Comparison of ENCODE assay signal across 24 cellular contexts in the genomic region with DNA sequence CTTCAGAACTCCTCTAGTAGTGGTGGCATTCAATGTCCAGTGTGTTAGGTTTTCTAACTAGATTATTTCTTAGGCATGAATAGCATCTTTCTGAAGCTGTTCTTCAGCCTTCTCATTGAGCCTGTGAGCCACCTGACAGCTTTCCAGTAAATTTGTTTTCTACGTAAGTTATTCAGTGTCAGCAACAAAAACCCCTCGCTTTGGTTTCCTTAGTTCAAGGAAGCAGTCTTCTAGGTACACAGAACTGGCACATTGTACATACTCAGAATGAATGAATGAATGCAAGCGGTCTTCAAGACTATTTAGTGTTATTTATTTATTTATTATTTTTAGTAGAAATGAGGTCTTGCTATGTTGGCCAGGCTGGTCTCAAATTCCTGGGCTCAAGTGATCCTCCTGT. TPM values are rescaled to one million over a fixed set of nuclear protein-coding genes. Genes with fewer than 3 reads are reported as not detected.
"Had no signal": no experiment of that assay in that cellular context is flagged by ENCODE, and none has a peak within 500 bp of the region (broad histone marks: within the 10 kb centered on the region; RNA-seq: fewer than 3 reads in every experiment).

No MANE protein-coding gene starts in this region.

- H3K27me3 Mint-ChIP-seq: IgD-negative memory B cell had no signal

- H3K36me3 ChIP-seq: SJSA1 had no signal

- H3K27ac Mint-ChIP-seq: IgD-negative memory B cell had no signal

- H3K4me3 Mint-ChIP-seq: IgD-negative memory B cell had no signal

- H3K4me1 ChIP-seq: SJSA1 had no signal

- H3K36me3 Mint-ChIP-seq: IgD-negative memory B cell had no signal

- ATAC-seq: K562 had no signal

- H3K4me3 ChIP-seq: K562, SJSA1, SK-N-MC had no signal

- H3K27me3 ChIP-seq: SJSA1 had no signal

- H3K27ac ChIP-seq: HL-60, KMS-11, SJSA1, SK-N-MC had no signal

- DNase-seq: Kasumi-1, MM.1S, NCI-H1092 treated with DMSO at 0.1 percent for 48 hours, NCI-H1436, NCI-H187, NCI-H2029, NCI-H2081 treated with DMSO at 0.1 percent for 48 hours, NCI-H2171, NCI-H226, NCI-H446, NCI-H510A, NCI-H524 treated with DMSO at 0.1 percent for 48 hours, NCI-H69, NCI-H774, Right ventricle myocardium superior, RPMI8226, SIG-M5 had no signal

- H3K9me3 ChIP-seq: SJSA1 had no signal

RNA-seq across cellular contexts. Expression of a gene that starts 44.9 kb away (rescaled TPM):
- total RNA-seq: K562, M059J, Right ventricle myocardium superior, SJSA1 had no signal
- polyA plus RNA-seq: IgD-negative memory B cell, K562 had no signal
